ENCODE assay signal across 1 cellular context in the genomic region with DNA sequence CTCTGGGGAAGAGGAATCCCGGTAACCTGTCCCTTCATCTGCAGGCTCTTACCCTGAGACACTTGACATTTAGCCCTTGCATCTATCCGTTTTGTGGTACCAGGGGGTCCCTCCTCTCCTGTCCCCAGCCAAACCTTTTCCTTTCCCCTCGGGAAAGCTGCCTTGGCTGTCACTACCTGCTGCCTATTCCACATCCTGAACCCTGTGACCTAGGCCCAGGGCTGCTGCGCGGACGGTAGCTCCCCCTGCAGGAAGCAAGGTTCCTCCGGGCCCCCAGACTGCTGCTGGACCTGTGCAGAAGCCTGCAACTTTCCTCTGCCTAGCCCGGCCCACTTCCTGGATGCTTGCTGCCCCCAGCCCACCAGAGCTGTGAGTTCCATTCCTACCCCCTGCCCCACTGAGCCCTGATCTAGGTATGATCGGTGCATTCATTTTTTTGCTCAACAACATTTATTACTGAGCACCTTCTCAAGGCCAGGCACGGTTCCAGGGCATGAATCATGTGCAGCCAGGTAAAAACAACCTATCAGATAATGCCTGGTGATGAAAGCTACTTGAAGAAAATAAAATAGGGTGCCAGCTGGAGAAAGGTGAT.
TF ChIP-seq lines count a peak whose summit lies in the region.

No MANE protein-coding gene starts in this region.

TF ChIP-seq in HEK293, 187 proteins besides CTCF, POLR2A, EP300 and RAD21 (continued from another document and continues in another):
- TF ChIP-seq, protein P1, sequence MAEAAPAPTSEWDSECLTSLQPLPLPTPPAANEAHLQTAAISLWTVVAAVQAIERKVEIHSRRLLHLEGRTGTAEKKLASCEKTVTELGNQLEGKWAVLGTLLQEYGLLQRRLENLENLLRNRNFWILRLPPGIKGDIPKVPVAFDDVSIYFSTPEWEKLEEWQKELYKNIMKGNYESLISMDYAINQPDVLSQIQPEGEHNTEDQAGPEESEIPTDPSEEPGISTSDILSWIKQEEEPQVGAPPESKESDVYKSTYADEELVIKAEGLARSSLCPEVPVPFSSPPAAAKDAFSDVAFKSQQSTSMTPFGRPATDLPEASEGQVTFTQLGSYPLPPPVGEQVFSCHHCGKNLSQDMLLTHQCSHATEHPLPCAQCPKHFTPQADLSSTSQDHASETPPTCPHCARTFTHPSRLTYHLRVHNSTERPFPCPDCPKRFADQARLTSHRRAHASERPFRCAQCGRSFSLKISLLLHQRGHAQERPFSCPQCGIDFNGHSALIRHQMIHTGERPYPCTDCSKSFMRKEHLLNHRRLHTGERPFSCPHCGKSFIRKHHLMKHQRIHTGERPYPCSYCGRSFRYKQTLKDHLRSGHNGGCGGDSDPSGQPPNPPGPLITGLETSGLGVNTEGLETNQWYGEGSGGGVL (tag by site-specific recombination; IDR thresholded peaks at IDR 0.05) = no peak
- TF ChIP-seq ZNF2 (tag by site-specific recombination; IDR thresholded peaks at IDR 0.05) (peak; percentile 99), TRIM28 (IDR thresholded peaks at IDR 0.05; ENCODE audit: borderline replicate concordance, low read length) (peak; percentile 42; the same call in 1 of the 2 replicates), ZNF184 (tag by site-specific recombination; IDR thresholded peaks at IDR 0.05) (no peak), SP7 (tag by site-specific recombination; IDR thresholded peaks at IDR 0.05) (peak; percentile 26; the same call in 1 of the 2 replicates), ZSCAN30 (tag by site-specific recombination; IDR thresholded peaks at IDR 0.05) (0 out of 2 replicates have a peak, but pooled peaks have one; percentile 12), ZNF302 (tag by site-specific recombination; IDR thresholded peaks at IDR 0.05; ENCODE audit: low read depth) (no peak), ZNF626 (tag by site-specific recombination; IDR thresholded peaks at IDR 0.05) (no peak), ZBTB7A (tag by site-specific recombination; IDR thresholded peaks at IDR 0.05; ENCODE audit: low read depth) (no peak), PRDM1 (tag by site-specific recombination; IDR thresholded peaks at IDR 0.05) (peak; percentile 62; the same call in 1 of the 2 replicates), ZFP3 (tag by site-specific recombination; IDR thresholded peaks at IDR 0.05; ENCODE audit: low read depth) (no peak), ZSCAN5A (tag by site-specific recombination; IDR thresholded peaks at IDR 0.05) (no peak), ATF2 (tag by site-specific recombination; IDR thresholded peaks at IDR 0.05; ENCODE audit: low read depth) (no peak), ZNF221 (tag by site-specific recombination; IDR thresholded peaks at IDR 0.05; ENCODE audit: borderline replicate concordance) (no peak), IKZF3 (tag by site-specific recombination; IDR thresholded peaks at IDR 0.05) (peak; percentile 72), ZNF645 (tag by site-specific recombination; IDR thresholded peaks at IDR 0.05) (no peak), ZBTB17 (tag by site-specific recombination; IDR thresholded peaks at IDR 0.05) (0 out of 2 replicates have a peak, but pooled peaks have one; percentile 40), REPIN1 (tag by site-specific recombination; IDR thresholded peaks at IDR 0.05; ENCODE audit: low read depth) (0 out of 2 replicates have a peak, but pooled peaks have one; percentile 22), ZXDB (tag by site-specific recombination; IDR thresholded peaks at IDR 0.05) (no peak), ZNF341 (tag by site-specific recombination; IDR thresholded peaks at IDR 0.05; ENCODE audit: low read depth) (peak; percentile 79), ZNF837 (tag by site-specific recombination; IDR thresholded peaks at IDR 0.05) (no peak), ZNF175 (tag by site-specific recombination; IDR thresholded peaks at IDR 0.05) (no peak), ZNF140 (tag by site-specific recombination; IDR thresholded peaks at IDR 0.05) (no peak), ZNF157 (tag by site-specific recombination; IDR thresholded peaks at IDR 0.05) (no peak), ZNF549 (tag by site-specific recombination; IDR thresholded peaks at IDR 0.05) (no peak), MZF1 (tag by site-specific recombination; IDR thresholded peaks at IDR 0.05; ENCODE audit: borderline replicate concordance) (no peak), ZNF391 (tag by site-specific recombination; IDR thresholded peaks at IDR 0.05; ENCODE audit: borderline replicate concordance, low read depth) (0 out of 2 replicates have a peak, but pooled peaks have one; percentile 57), ZNF530 (tag by site-specific recombination; IDR thresholded peaks at IDR 0.05; ENCODE audit: low read depth) (no peak), KLF10 (tag by site-specific recombination; IDR thresholded peaks at IDR 0.05) (no peak), GLI2 (tag by site-specific recombination; IDR thresholded peaks at IDR 0.05; ENCODE audit: borderline replicate concordance, low read depth) (no peak), ZNF366 (tag by site-specific recombination; conservative IDR thresholded peaks at IDR 0.05) (no peak), ZNF654 (tag by site-specific recombination; IDR thresholded peaks at IDR 0.05; ENCODE audit: low read depth) (no peak; the same call in 1 of the 2 replicates)
- TF ChIP-seq, protein P2, sequence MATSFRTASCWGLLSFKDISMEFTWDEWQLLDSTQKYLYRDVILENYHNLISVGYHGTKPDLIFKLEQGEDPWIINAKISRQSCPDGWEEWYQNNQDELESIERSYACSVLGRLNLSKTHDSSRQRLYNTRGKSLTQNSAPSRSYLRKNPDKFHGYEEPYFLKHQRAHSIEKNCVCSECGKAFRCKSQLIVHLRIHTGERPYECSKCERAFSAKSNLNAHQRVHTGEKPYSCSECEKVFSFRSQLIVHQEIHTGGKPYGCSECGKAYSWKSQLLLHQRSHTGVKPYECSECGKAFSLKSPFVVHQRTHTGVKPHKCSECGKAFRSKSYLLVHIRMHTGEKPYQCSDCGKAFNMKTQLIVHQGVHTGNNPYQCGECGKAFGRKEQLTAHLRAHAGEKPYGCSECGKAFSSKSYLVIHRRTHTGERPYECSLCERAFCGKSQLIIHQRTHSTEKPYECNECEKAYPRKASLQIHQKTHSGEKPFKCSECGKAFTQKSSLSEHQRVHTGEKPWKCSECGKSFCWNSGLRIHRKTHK (tag by site-specific recombination; IDR thresholded peaks at IDR 0.05) = no peak
- TF ChIP-seq, protein P3, sequence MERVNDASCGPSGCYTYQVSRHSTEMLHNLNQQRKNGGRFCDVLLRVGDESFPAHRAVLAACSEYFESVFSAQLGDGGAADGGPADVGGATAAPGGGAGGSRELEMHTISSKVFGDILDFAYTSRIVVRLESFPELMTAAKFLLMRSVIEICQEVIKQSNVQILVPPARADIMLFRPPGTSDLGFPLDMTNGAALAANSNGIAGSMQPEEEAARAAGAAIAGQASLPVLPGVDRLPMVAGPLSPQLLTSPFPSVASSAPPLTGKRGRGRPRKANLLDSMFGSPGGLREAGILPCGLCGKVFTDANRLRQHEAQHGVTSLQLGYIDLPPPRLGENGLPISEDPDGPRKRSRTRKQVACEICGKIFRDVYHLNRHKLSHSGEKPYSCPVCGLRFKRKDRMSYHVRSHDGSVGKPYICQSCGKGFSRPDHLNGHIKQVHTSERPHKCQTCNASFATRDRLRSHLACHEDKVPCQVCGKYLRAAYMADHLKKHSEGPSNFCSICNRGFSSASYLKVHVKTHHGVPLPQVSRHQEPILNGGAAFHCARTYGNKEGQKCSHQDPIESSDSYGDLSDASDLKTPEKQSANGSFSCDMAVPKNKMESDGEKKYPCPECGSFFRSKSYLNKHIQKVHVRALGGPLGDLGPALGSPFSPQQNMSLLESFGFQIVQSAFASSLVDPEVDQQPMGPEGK (tag by site-specific recombination; IDR thresholded peaks at IDR 0.05) = peak; percentile 81
- TF ChIP-seq, protein P4, sequence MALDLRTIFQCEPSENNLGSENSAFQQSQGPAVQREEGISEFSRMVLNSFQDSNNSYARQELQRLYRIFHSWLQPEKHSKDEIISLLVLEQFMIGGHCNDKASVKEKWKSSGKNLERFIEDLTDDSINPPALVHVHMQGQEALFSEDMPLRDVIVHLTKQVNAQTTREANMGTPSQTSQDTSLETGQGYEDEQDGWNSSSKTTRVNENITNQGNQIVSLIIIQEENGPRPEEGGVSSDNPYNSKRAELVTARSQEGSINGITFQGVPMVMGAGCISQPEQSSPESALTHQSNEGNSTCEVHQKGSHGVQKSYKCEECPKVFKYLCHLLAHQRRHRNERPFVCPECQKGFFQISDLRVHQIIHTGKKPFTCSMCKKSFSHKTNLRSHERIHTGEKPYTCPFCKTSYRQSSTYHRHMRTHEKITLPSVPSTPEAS (tag by site-specific recombination; IDR thresholded peaks at IDR 0.05) = no peak
- TF ChIP-seq, protein P5, sequence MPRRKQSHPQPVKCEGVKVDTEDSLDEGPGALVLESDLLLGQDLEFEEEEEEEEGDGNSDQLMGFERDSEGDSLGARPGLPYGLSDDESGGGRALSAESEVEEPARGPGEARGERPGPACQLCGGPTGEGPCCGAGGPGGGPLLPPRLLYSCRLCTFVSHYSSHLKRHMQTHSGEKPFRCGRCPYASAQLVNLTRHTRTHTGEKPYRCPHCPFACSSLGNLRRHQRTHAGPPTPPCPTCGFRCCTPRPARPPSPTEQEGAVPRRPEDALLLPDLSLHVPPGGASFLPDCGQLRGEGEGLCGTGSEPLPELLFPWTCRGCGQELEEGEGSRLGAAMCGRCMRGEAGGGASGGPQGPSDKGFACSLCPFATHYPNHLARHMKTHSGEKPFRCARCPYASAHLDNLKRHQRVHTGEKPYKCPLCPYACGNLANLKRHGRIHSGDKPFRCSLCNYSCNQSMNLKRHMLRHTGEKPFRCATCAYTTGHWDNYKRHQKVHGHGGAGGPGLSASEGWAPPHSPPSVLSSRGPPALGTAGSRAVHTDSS (tag by site-specific recombination; IDR thresholded peaks at IDR 0.05) = no peak
- TF ChIP-seq, protein P6, sequence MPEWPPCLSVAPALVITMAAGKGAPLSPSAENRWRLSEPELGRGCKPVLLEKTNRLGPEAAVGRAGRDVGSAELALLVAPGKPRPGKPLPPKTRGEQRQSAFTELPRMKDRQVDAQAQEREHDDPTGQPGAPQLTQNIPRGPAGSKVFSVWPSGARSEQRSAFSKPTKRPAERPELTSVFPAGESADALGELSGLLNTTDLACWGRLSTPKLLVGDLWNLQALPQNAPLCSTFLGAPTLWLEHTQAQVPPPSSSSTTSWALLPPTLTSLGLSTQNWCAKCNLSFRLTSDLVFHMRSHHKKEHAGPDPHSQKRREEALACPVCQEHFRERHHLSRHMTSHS (tag by site-specific recombination; IDR thresholded peaks at IDR 0.05) = no peak
- TF ChIP-seq, protein P7, sequence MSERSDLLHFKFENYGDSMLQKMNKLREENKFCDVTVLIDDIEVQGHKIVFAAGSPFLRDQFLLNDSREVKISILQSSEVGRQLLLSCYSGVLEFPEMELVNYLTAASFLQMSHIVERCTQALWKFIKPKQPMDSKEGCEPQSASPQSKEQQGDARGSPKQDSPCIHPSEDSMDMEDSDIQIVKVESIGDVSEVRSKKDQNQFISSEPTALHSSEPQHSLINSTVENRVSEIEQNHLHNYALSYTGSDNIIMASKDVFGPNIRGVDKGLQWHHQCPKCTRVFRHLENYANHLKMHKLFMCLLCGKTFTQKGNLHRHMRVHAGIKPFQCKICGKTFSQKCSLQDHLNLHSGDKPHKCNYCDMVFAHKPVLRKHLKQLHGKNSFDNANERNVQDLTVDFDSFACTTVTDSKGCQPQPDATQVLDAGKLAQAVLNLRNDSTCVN (tag by site-specific recombination; optimal IDR thresholded peaks at IDR 0.05) = no peak
- TF ChIP-seq, protein P8, sequence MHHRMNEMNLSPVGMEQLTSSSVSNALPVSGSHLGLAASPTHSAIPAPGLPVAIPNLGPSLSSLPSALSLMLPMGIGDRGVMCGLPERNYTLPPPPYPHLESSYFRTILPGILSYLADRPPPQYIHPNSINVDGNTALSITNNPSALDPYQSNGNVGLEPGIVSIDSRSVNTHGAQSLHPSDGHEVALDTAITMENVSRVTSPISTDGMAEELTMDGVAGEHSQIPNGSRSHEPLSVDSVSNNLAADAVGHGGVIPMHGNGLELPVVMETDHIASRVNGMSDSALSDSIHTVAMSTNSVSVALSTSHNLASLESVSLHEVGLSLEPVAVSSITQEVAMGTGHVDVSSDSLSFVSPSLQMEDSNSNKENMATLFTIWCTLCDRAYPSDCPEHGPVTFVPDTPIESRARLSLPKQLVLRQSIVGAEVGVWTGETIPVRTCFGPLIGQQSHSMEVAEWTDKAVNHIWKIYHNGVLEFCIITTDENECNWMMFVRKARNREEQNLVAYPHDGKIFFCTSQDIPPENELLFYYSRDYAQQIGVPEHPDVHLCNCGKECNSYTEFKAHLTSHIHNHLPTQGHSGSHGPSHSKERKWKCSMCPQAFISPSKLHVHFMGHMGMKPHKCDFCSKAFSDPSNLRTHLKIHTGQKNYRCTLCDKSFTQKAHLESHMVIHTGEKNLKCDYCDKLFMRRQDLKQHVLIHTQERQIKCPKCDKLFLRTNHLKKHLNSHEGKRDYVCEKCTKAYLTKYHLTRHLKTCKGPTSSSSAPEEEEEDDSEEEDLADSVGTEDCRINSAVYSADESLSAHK (tag by site-specific recombination; IDR thresholded peaks at IDR 0.05) = no peak
